ENCODE assay signal across 21 cellular contexts in the genomic region with DNA sequence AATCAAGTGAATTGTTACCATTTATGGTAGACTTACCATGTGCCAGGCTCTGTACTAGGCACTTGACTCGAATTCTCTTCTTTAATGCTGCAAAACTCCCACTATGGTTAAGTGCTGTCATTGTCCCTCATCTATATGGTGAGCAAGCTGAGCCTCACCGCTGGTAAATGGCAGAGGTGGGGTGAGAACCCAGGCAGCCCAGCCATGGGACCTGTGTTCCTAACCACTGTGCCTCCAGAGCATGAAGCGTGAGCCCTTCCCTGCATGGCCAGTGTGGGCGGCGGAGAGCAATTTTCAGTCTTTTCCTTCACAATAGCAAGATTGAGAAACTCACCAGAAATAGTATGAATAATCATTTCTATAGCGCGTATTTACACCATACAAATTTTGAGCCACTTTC. TPM values are rescaled to one million over a fixed set of nuclear protein-coding genes. Genes with fewer than 3 reads are reported as not detected.
DNase-seq lines count a peak whose midpoint lies in the region; ATAC-seq and TF ChIP-seq lines count a peak whose summit lies in the region.
"Had no signal": no experiment of that assay in that cellular context is flagged by ENCODE, and none has a peak within 500 bp of the region (broad histone marks: within the 10 kb centered on the region; RNA-seq: fewer than 3 reads in every experiment).

No MANE protein-coding gene starts in this region.

- no peak overlapping the region for H2BK12ac ChIP-seq in trophoblast cell (ENCODE audit: low read length)

- no peak overlapping the region for H3K9ac ChIP-seq in trophoblast cell (ENCODE audit: low read length)

- H3K36me3 Mint-ChIP-seq in central memory CD8-positive, alpha-beta T cell (ENCODE audit: insufficient read depth), result peaks cover 42% of the 10 kb centered on the region
- H3K36me3 Mint-ChIP-seq in T-cell, result peaks cover 18% of the 10 kb centered on the region

- no peak overlapping the region for H2BK5ac ChIP-seq in trophoblast cell (ENCODE audit: low read depth, low read length, poor library complexity)

- H3K4me3 ChIP-seq in HL-60 (replicated peaks; ENCODE audit: insufficient read depth, low read length), result no peak overlapping the region
- H3K4me3 ChIP-seq in trophoblast cell (ENCODE audit: low read depth, low read length), result no peak overlapping the region
- H3K4me3 ChIP-seq: skin epidermis had no signal

- H3K27ac ChIP-seq in HL-60 (replicated peaks) (0 out of 2 replicates have a peak overlapping the region, but pooled peaks have one; percentile 3), trophoblast cell (ENCODE audit: low read depth, low read length) (no peak overlapping the region)
- H3K27ac ChIP-seq: skin epidermis had no signal

- H3K4me2 ChIP-seq in trophoblast cell (ENCODE audit: low read length), result no peak overlapping the region

- no peak overlapping the region for H4K12ac ChIP-seq in trophoblast cell (ENCODE audit: low read depth, low read length)

- no peak overlapping the region for H3K23ac ChIP-seq in trophoblast cell (ENCODE audit: low read length)

- no peak overlapping the region for H3K14ac ChIP-seq in trophoblast cell (ENCODE audit: low read length)

- H3K27me3 Mint-ChIP-seq in central memory CD8-positive, alpha-beta T cell, result no peaks in the 10 kb centered on the region
- no peaks in the 10 kb centered on the region for H3K27me3 Mint-ChIP-seq in T-cell
- H3K27me3 Mint-ChIP-seq: activated CD4-positive, alpha-beta T cell treated with anti-CD3 and anti-CD28 coated beads, Interleukin-2, amount 10 ng/mL, durations not matched to agents 24 days and 14 days; activated T-helper 17 cell treated with anti-CD3 and anti-CD28 coated beads, Interleukin-2, amount 50 U/mL, for 72 hours; type B pancreatic cell had no signal

- CTCF ChIA-PET in T-cell (lab: Charles Lee), result no interaction called here

- H3K4me3 Mint-ChIP-seq in central memory CD8-positive, alpha-beta T cell, result no peak overlapping the region
- H3K4me3 Mint-ChIP-seq in T-cell, result no peak overlapping the region
- H3K4me3 Mint-ChIP-seq: activated CD4-positive, alpha-beta T cell treated with anti-CD3 and anti-CD28 coated beads, Interleukin-2, amount 10 ng/mL, durations not matched to agents 24 days and 14 days; activated T-helper 17 cell treated with anti-CD3 and anti-CD28 coated beads, Interleukin-2, amount 50 U/mL, for 72 hours; type B pancreatic cell had no signal

- H3K18ac ChIP-seq in trophoblast cell (ENCODE audit: low read length), result no peak overlapping the region

- peaks cover 9% of the 10 kb centered on the region for H3K79me2 ChIP-seq in trophoblast cell (ENCODE audit: control insufficient read depth, insufficient read depth, low read length, poor library complexity)

- peaks cover 30 to 37% of the 10 kb centered on the region in 2 experiments for H3K36me3 ChIP-seq in trophoblast cell (ENCODE audit: control insufficient read depth in 1 of 2, insufficient read depth in 2 of 2, low read length in 2 of 2)

- no peak overlapping the region for H2BK120ac ChIP-seq in trophoblast cell (ENCODE audit: insufficient read depth, low read length, poor library complexity)

- WGBS in trophoblast cell (ENCODE audit: extremely low coverage, insufficient coverage, insufficient read length), result no CpG with 5 or more reads among the region's 7 CpGs

- H3K9me3 Mint-ChIP-seq in central memory CD8-positive, alpha-beta T cell, result no peaks in the 10 kb centered on the region
- H3K9me3 Mint-ChIP-seq in T-cell, result no peaks in the 10 kb centered on the region
- H3K9me3 Mint-ChIP-seq: activated CD4-positive, alpha-beta T cell treated with anti-CD3 and anti-CD28 coated beads, Interleukin-2, amount 10 ng/mL, durations not matched to agents 24 days and 14 days; activated T-helper 17 cell treated with anti-CD3 and anti-CD28 coated beads, Interleukin-2, amount 50 U/mL, for 72 hours; type B pancreatic cell had no signal

- no peak overlapping the region for H4K8ac ChIP-seq in trophoblast cell (ENCODE audit: low read depth, low read length)

- H2AK5ac ChIP-seq in trophoblast cell (ENCODE audit: low read length), result no peak overlapping the region

- no peak for TF ChIP-seq CTCF in HL-60 (IDR thresholded peaks at IDR 0.05; ENCODE audit: insufficient read depth, low read length)

- H4K91ac ChIP-seq in trophoblast cell (ENCODE audit: low read depth, low read length), result no peak overlapping the region

- H3K4ac ChIP-seq in trophoblast cell (ENCODE audit: low read depth, low read length), result peak overlapping the region; percentile 58

- no peaks in the 10 kb centered on the region for H3K79me1 ChIP-seq in trophoblast cell (ENCODE audit: low read length)

- DNase-seq in activated CD4-positive, alpha-beta T cell treated with anti-CD3 and anti-CD28 coated beads for 48 hours, result peak; percentile 35
- DNase-seq in activated CD4-positive, alpha-beta T cell treated with anti-CD3 and anti-CD28 coated beads for 1 hour, result no peak
- peak in 1 of 2 experiments; percentile 3 for DNase-seq in HL-60 (ENCODE audit: low read depth in 1 of 2, low spot score in 1 of 2)
- DNase-seq in central memory CD8-positive, alpha-beta T cell (ENCODE audit: low spot score in 2 of 2), result no peak
- no peak for DNase-seq in trophoblast cell
- DNase-seq in SHP77 treated with DMSO at 0.1 percent for 48 hours (lab: John Stamatoyannopoulos, UW), result no peak
- no peak for DNase-seq in T-cell
- DNase-seq: activated CD4-positive, alpha-beta T cell treated with anti-CD3 and anti-CD28 coated beads, Interleukin-2, amount 10 ng/mL, durations not matched to agents 24 days and 14 days; aorta; foreskin keratinocyte; GDM1; H7; NCI-H187 treated with DMSO at 0.1 percent for 48 hours; NCI-H524 had no signal

- ATAC-seq in central memory CD8-positive, alpha-beta T cell (replicated peaks; ENCODE audit: extremely low read depth, poor library complexity, severe bottlenecking), result no peak
- ATAC-seq in T-cell (replicated peaks in 1 of 4) (no peak), GM19023 (IDR thresholded peaks at IDR 0.05; ENCODE audit: unreplicated experiment) (no peak)
- ATAC-seq: activated T-helper 17 cell treated with anti-CD3 and anti-CD28 coated beads, Interleukin-2, amount 50 U/mL, for 72 hours; foreskin keratinocyte; left lobe of liver had no signal

- no peaks in the 10 kb centered on the region for H3K4me1 ChIP-seq in trophoblast cell (ENCODE audit: control insufficient read depth in 1 of 2, insufficient read depth in 2 of 2, low read length in 2 of 2)

- peak overlapping the region; percentile 53 for H3K27ac Mint-ChIP-seq in central memory CD8-positive, alpha-beta T cell (ENCODE audit: low read depth)
- H3K27ac Mint-ChIP-seq in T-cell, result peak overlapping the region in 1 of 2 donors; percentile 22
- H3K27ac Mint-ChIP-seq: activated CD4-positive, alpha-beta T cell treated with anti-CD3 and anti-CD28 coated beads, Interleukin-2, amount 10 ng/mL, durations not matched to agents 24 days and 14 days had no signal

- H2AFZ ChIP-seq in trophoblast cell (ENCODE audit: insufficient read depth, low read length, poor library complexity), result no peak overlapping the region

- H3K27me3 ChIP-seq in HL-60 (ENCODE audit: insufficient read depth, poor library complexity, severe bottlenecking) (no peaks in the 10 kb centered on the region), trophoblast cell (ENCODE audit: insufficient read depth, low read length) (no peaks in the 10 kb centered on the region)
- H3K27me3 ChIP-seq: foreskin keratinocyte had no signal

- POLR2A ChIA-PET in T-cell (lab: Charles Lee), result interaction anchor here in 1 of 2 donors (0.7 kb wide), 1 partner anchor 29 kb away, joined by 4 read pairs; no protein-coding TSS in a partner anchor

- no peaks in the 10 kb centered on the region for H3K9me3 ChIP-seq in trophoblast cell (ENCODE audit: insufficient read depth, low read depth, low read length)

- H3K4me1 Mint-ChIP-seq in central memory CD8-positive, alpha-beta T cell, result peaks cover 19% of the 10 kb centered on the region
- H3K4me1 Mint-ChIP-seq in T-cell, result peaks cover 30 to 37% (median 34%) of the 10 kb centered on the region in 3 donors

RNA-seq across cellular contexts. Expression of gene BFAR, which starts 9.1 kb away (rescaled TPM):
- 49.8 and 52.2 TPM in 2 replicates for polyA plus RNA-seq in trophoblast cell (2013)
- total RNA-seq in T-cell, result 10 to 100 TPM; 36.6 to 72.8 (median 60.9) TPM

RNA-seq across cellular contexts. Expression of gene PARN, which starts 11.8 kb away (rescaled TPM):
- polyA plus RNA-seq in trophoblast cell (2013), result 24.4 and 25.2 TPM in 2 replicates
- total RNA-seq in T-cell, result 10 to 100 TPM; 34.4 to 42.7 (median 38.4) TPM

RNA-seq across cellular contexts. Expression of gene PLA2G10, which starts 52.2 kb away (rescaled TPM):
- 0.42 and 0.45 TPM in 2 replicates for polyA plus RNA-seq in trophoblast cell (2013)
- under 1 TPM in 1 of 5 donors, not detected in 4; 0.29 TPM for total RNA-seq in T-cell
- total RNA-seq: activated CD4-positive, alpha-beta T cell treated with anti-CD3 and anti-CD28 coated beads, Interleukin-2, amount 10 ng/mL, durations not matched to agents 24 days and 14 days; activated T-helper 17 cell treated with anti-CD3 and anti-CD28 coated beads, Interleukin-2, amount 50 U/mL, for 72 hours; aorta; endothelial cell of umbilical vein; H7; left lobe of liver; SK-MEL-5 had no signal
- polyA plus RNA-seq: aorta had no signal
